ENCODE assay signal across 22 cellular contexts in genomic region chr3:143331336-143331735, GRCh38.
DNase-seq lines count a peak whose midpoint lies in the region; ATAC-seq, FAIRE-seq and TF ChIP-seq lines count a peak whose summit lies in the region.
"Had no signal": no experiment of that assay in that cellular context is flagged by ENCODE, and none has a peak within 500 bp of the region (broad histone marks: within the 10 kb centered on the region; RNA-seq: fewer than 3 reads in every experiment).

No MANE protein-coding gene starts in this region.

- TF ChIP-seq CTCF in AG10803 (conservative IDR thresholded peaks at IDR 0.05; ENCODE audit: low read length) (no peak), brain (conservative IDR thresholded peaks at IDR 0.05) (no peak)

- H3K4me3 ChIP-seq in AG10803 (ENCODE audit: low read length) = no peak overlapping the region
- H3K4me3 ChIP-seq: body of pancreas, esophagus muscularis mucosa, hepatocyte, neural progenitor cell, upper lobe of right lung had no signal

- peak overlapping the region in 1 of 5 experiments; percentile 17 for H3K4me3 Mint-ChIP-seq in brain
- H3K4me3 Mint-ChIP-seq: activated CD4-positive, alpha-beta T cell treated with anti-CD3 and anti-CD28 coated beads, Interleukin-2, amount 10 ng/mL, durations not matched to agents 7 days and 5 days; neural progenitor cell had no signal

- FAIRE-seq in HTR-8/SVneo (lab: Jason Lieb, UNC) = no peak
- FAIRE-seq: kidney had no signal

- peak overlapping the region in 3 of 5 experiments; percentile 41 to 90 (median 71) for H3K27ac Mint-ChIP-seq in brain
- H3K27ac Mint-ChIP-seq: activated CD4-positive, alpha-beta T cell treated with anti-CD3 and anti-CD28 coated beads, Interleukin-2, amount 10 ng/mL, durations not matched to agents 7 days and 5 days; activated naive CD4-positive, alpha-beta T cell treated with anti-CD3 and anti-CD28 coated beads, Interleukin-2, amount 50 U/mL, for 72 hours; CD14-positive monocyte; neural progenitor cell had no signal

- peaks cover 2 to 10% (median 3%) of the 10 kb centered on the region in 5 experiments for H3K9me3 Mint-ChIP-seq in brain
- H3K9me3 Mint-ChIP-seq: activated CD4-positive, alpha-beta T cell treated with anti-CD3 and anti-CD28 coated beads, Interleukin-2, amount 10 ng/mL, durations not matched to agents 7 days and 5 days; activated naive CD4-positive, alpha-beta T cell treated with anti-CD3 and anti-CD28 coated beads, Interleukin-2, amount 50 U/mL, for 72 hours had no signal

- H3K4me1 Mint-ChIP-seq in brain = peaks cover 37% of the 10 kb centered on the region
- H3K4me1 Mint-ChIP-seq: activated CD4-positive, alpha-beta T cell treated with anti-CD3 and anti-CD28 coated beads, Interleukin-2, amount 10 ng/mL, durations not matched to agents 7 days and 5 days had no signal

- H3K36me3 Mint-ChIP-seq in brain = no peaks in the 10 kb centered on the region
- H3K36me3 Mint-ChIP-seq: activated naive CD4-positive, alpha-beta T cell treated with anti-CD3 and anti-CD28 coated beads, Interleukin-2, amount 50 U/mL, for 72 hours; neural progenitor cell had no signal

- H3K27me3 Mint-ChIP-seq in brain = no peaks in the 10 kb centered on the region
- H3K27me3 Mint-ChIP-seq: activated CD4-positive, alpha-beta T cell treated with anti-CD3 and anti-CD28 coated beads, Interleukin-2, amount 10 ng/mL, durations not matched to agents 7 days and 5 days had no signal

- no peak for ATAC-seq in GM21390 (IDR thresholded peaks at IDR 0.05; ENCODE audit: unreplicated experiment)
- ATAC-seq: activated naive CD4-positive, alpha-beta T cell treated with anti-CD3 and anti-CD28 coated beads, Interleukin-2, amount 50 U/mL, for 72 hours; body of pancreas; HCT116; Panc1; stimulated activated naive CD8-positive, alpha-beta T cell treated with anti-CD3 and anti-CD28 coated beads, Interleukin-15, Interleukin-2, amounts not matched to agents 100 U/mL and 50 U/mL, for 24 hours; upper lobe of right lung had no signal

- DNase-seq in AG10803 (ENCODE audit: low read depth) (peak; percentile 32), NCI-H2171 (lab: John Stamatoyannopoulos, UW) (peak; percentile 85), hippocampal formation (lab: John Stamatoyannopoulos, UW) (peak; percentile 7 to 36), MV-4-11 (lab: John Stamatoyannopoulos, UW) (no peak), NCI-H2081 (lab: John Stamatoyannopoulos, UW) (no peak), HTR-8/SVneo (ENCODE audit: insufficient read length, low spot score) (no peak)
- DNase-seq: activated CD4-positive, alpha-beta T cell treated with anti-CD3 and anti-CD28 coated beads, Interleukin-2, amount 10 ng/mL, durations not matched to agents 7 days and 5 days; body of pancreas; DMS79; kidney; NCI-H1930; stimulated activated naive CD8-positive, alpha-beta T cell treated with anti-CD3 and anti-CD28 coated beads, Interleukin-15, Interleukin-2, amounts not matched to agents 100 U/mL and 50 U/mL, for 24 hours; upper lobe of right lung had no signal

Comparison
In these comparisons a context has a peak if more than half of its experiments do, and no peak if none do; other contexts are left out.
1. DNase-seq: peak in AG10803 (single experiment), NCI-H2171 (single experiment) and hippocampal formation (2 of 2); none in MV-4-11 (single experiment), NCI-H2081 (0 of 2) and HTR-8/SVneo (single experiment).